Comparison of ENCODE assay signal across 1 cellular context in genomic region chr7:89377219-89377618, GRCh38.
TF ChIP-seq lines count a peak whose summit lies in the region.

No MANE protein-coding gene starts in this region.

TF ChIP-seq in GM23338, 12 proteins besides CTCF, POLR2A, EP300 and RAD21:
- no peak for TF ChIP-seq ZNF462 (CRISPR knock-in tag; IDR thresholded peaks at IDR 0.05)
- no peak for TF ChIP-seq NANOG (IDR thresholded peaks at IDR 0.05; ENCODE audit: borderline replicate concordance)
- TF ChIP-seq ZNF114 (CRISPR knock-in tag; IDR thresholded peaks at IDR 0.05) = no peak
- TF ChIP-seq ETS1 (IDR thresholded peaks at IDR 0.05) = no peak
- TF ChIP-seq EZH2phosphoT487 (IDR thresholded peaks at IDR 0.05; ENCODE audit: unreplicated experiment) = no peak
- no peak for TF ChIP-seq JUNB (IDR thresholded peaks at IDR 0.05; ENCODE audit: unreplicated experiment)
- TF ChIP-seq STAT1 (IDR thresholded peaks at IDR 0.05; ENCODE audit: unreplicated experiment) = no peak
- no peak for TF ChIP-seq POLR2AphosphoS5 (IDR thresholded peaks at IDR 0.05; ENCODE audit: low read depth)
- no peak for TF ChIP-seq EZH2 (IDR thresholded peaks at IDR 0.05; ENCODE audit: low read depth, unreplicated experiment)
- TF ChIP-seq REST (IDR thresholded peaks at IDR 0.05; ENCODE audit: unreplicated experiment) = no peak
